ENCODE assay signal across 12 cellular contexts in genomic region chr6:145247677-145248419, GRCh38.
DNase-seq lines count a peak whose midpoint lies in the region; ATAC-seq and TF ChIP-seq lines count a peak whose summit lies in the region.
"Had no signal": no experiment of that assay in that cellular context is flagged by ENCODE, and none has a peak within 500 bp of the region (broad histone marks: within the 10 kb centered on the region; RNA-seq: fewer than 3 reads in every experiment).

No MANE protein-coding gene starts in this region.

- H3K79me2 ChIP-seq in GM23248 (ENCODE audit: insufficient read depth) (no peaks in the 10 kb centered on the region), mammary epithelial cell (ENCODE audit: insufficient read depth, low read length) (no peaks in the 10 kb centered on the region), parathyroid adenoma (no peaks in the 10 kb centered on the region)

- no peak overlapping the region for H3K4me3 ChIP-seq in GM23248
- H3K4me3 ChIP-seq in NB4 (ENCODE audit: low read depth, low read length): no peak overlapping the region
- H3K4me3 ChIP-seq in mammary epithelial cell (replicated peaks in 1 of 3; ENCODE audit: insufficient read depth in 1 of 3, low read depth in 2 of 3, low read length in 3 of 3): no peak overlapping the region
- H3K4me3 ChIP-seq in parathyroid adenoma (ENCODE audit: low read depth, low read length): no peak overlapping the region
- no peak overlapping the region for H3K4me3 ChIP-seq in ovary

- H4K20me1 ChIP-seq in GM23248 (ENCODE audit: insufficient read depth) (no peaks in the 10 kb centered on the region), mammary epithelial cell (ENCODE audit: insufficient read depth, low read length) (no peaks in the 10 kb centered on the region)

- no peaks in the 10 kb centered on the region for H3K9me2 ChIP-seq in GM23248 (ENCODE audit: insufficient read depth)

- H3K4me3 Mint-ChIP-seq in activated T-cell treated with anti-CD3 and anti-CD28 coated beads, Interleukin-2, amount 50 U/mL, for 72 hours: no peak overlapping the region
- H3K4me3 Mint-ChIP-seq: neural crest cell; stimulated activated naive CD8-positive, alpha-beta T cell treated with anti-CD3 and anti-CD28 coated beads, Interleukin-15, amount 100 ng/mL, for 72 hours had no signal

- H3K27ac ChIP-seq in GM23248: peak overlapping the region; percentile 61
- H3K27ac ChIP-seq in mammary epithelial cell (ENCODE audit: insufficient read depth, low read depth, low read length): no peak overlapping the region
- H3K27ac ChIP-seq in parathyroid adenoma: peak overlapping the region; percentile 89
- no peak overlapping the region for H3K27ac ChIP-seq in ovary

- H3K9ac ChIP-seq in GM23248 (no peak overlapping the region), mammary epithelial cell (ENCODE audit: insufficient read depth, low read length) (no peak overlapping the region), parathyroid adenoma (no peak overlapping the region)

- H3K27me3 Mint-ChIP-seq in activated T-cell treated with anti-CD3 and anti-CD28 coated beads, Interleukin-2, amount 50 U/mL, for 72 hours (ENCODE audit: low read depth): no peaks in the 10 kb centered on the region
- H3K27me3 Mint-ChIP-seq: stimulated activated naive CD8-positive, alpha-beta T cell treated with anti-CD3 and anti-CD28 coated beads, Interleukin-15, amount 100 ng/mL, for 72 hours had no signal

- no peaks in the 10 kb centered on the region for H3K4me1 Mint-ChIP-seq in activated T-cell treated with anti-CD3 and anti-CD28 coated beads, Interleukin-2, amount 50 U/mL, for 72 hours (ENCODE audit: low read depth)
- H3K4me1 Mint-ChIP-seq: stimulated activated naive CD8-positive, alpha-beta T cell treated with anti-CD3 and anti-CD28 coated beads, Interleukin-15, amount 100 ng/mL, for 72 hours had no signal

- no peak for TF ChIP-seq CTCF in NB4 (IDR thresholded peaks at IDR 0.05; ENCODE audit: low read depth, low read length)
- no peak for TF ChIP-seq CTCF in mammary epithelial cell (conservative IDR thresholded peaks at IDR 0.05 in 1 of 2, IDR thresholded peaks at IDR 0.05 in 1 of 2; ENCODE audit: extremely low read depth in 1 of 2, insufficient read depth in 1 of 2, low read depth in 1 of 2, low read length in 2 of 2)
- TF ChIP-seq CTCF in parathyroid adenoma (IDR thresholded peaks at IDR 0.05): no peak
- TF ChIP-seq CTCF in ovary (IDR thresholded peaks at IDR 0.05): no peak

- H3F3A ChIP-seq in GM23248 (ENCODE audit: insufficient read depth): peaks cover 11% of the 10 kb centered on the region; the same call in 1 of the 2 replicates

- H3K27me3 ChIP-seq in GM23248 (replicated peaks; ENCODE audit: insufficient read depth): no peaks in the 10 kb centered on the region
- peaks cover 3% of the 10 kb centered on the region for H3K27me3 ChIP-seq in mammary epithelial cell (ENCODE audit: insufficient read depth, low read length)
- H3K27me3 ChIP-seq in parathyroid adenoma (ENCODE audit: control insufficient read depth, insufficient read depth, low read length): no peaks in the 10 kb centered on the region
- H3K27me3 ChIP-seq in ovary: no peaks in the 10 kb centered on the region

- H2AFZ ChIP-seq in GM23248 (peak overlapping the region; percentile 64), mammary epithelial cell (ENCODE audit: low read depth, low read length) (no peak overlapping the region), parathyroid adenoma (peak overlapping the region; percentile 55)

- no peaks in the 10 kb centered on the region for H3K9me3 Mint-ChIP-seq in activated T-cell treated with anti-CD3 and anti-CD28 coated beads, Interleukin-2, amount 50 U/mL, for 72 hours
- H3K9me3 Mint-ChIP-seq: neural crest cell had no signal

- H3K4me2 ChIP-seq in GM23248 (ENCODE audit: unreplicated experiment) (peak overlapping the region; percentile 22), mammary epithelial cell (ENCODE audit: insufficient read depth, low read depth, low read length) (no peak overlapping the region), parathyroid adenoma (ENCODE audit: low read length) (no peak overlapping the region)

- intact Hi-C loops in mammary epithelial cell (cut with micrococcal nuclease) (no loop called here), ovary (cut with DNase I) (no loop called here)

- dilution Hi-C loops in mammary epithelial cell (cut with HindIII; ENCODE audit: low sequenced_read_pairs): no loop called here

- no TSS peak for BruUV-seq in mammary epithelial cell (replicated peaks; lab: Mats Ljungman, UMichigan)

- no peaks in the 10 kb centered on the region for H3K9me3 ChIP-seq in GM23248 (ENCODE audit: low read depth)
- no peaks in the 10 kb centered on the region for H3K9me3 ChIP-seq in mammary epithelial cell (replicated peaks; ENCODE audit: insufficient read depth, low read length)
- peaks cover 4% of the 10 kb centered on the region for H3K9me3 ChIP-seq in parathyroid adenoma (ENCODE audit: control insufficient read depth, low read length)
- H3K9me3 ChIP-seq in ovary: no peaks in the 10 kb centered on the region

- TF ChIP-seq POLR2A in NB4 (IDR thresholded peaks at IDR 0.05; ENCODE audit: extremely low read depth, insufficient read length) (no peak), ovary (IDR thresholded peaks at IDR 0.05) (no peak)

- DNase-seq in GM23248 (peak; percentile 91), NB4 (ENCODE audit: low read depth) (peak; percentile 45), mammary epithelial cell (peak; percentile 83), ovary (no peak)
- DNase-seq in activated T-cell treated with anti-CD3 and anti-CD28 coated beads, Interleukin-2, amount 50 U/mL, for 72 hours: no peak
- DNase-seq: kidney; NCI-H2081; stimulated activated naive CD8-positive, alpha-beta T cell treated with anti-CD3 and anti-CD28 coated beads, Interleukin-15, amount 100 ng/mL, for 72 hours; SW 1271 had no signal

- no peak overlapping the region for H3K27ac Mint-ChIP-seq in activated T-cell treated with anti-CD3 and anti-CD28 coated beads, Interleukin-2, amount 50 U/mL, for 72 hours
- H3K27ac Mint-ChIP-seq: stimulated activated naive CD8-positive, alpha-beta T cell treated with anti-CD3 and anti-CD28 coated beads, Interleukin-15, amount 100 ng/mL, for 72 hours had no signal

- TF ChIP-seq EP300 in ovary (IDR thresholded peaks at IDR 0.05): no peak

- no peaks in the 10 kb centered on the region for H3K36me3 Mint-ChIP-seq in activated T-cell treated with anti-CD3 and anti-CD28 coated beads, Interleukin-2, amount 50 U/mL, for 72 hours (ENCODE audit: insufficient read depth in 2 of 2)

- H3K36me3 ChIP-seq in GM23248 (ENCODE audit: low read depth) (no peaks in the 10 kb centered on the region), mammary epithelial cell (ENCODE audit: insufficient read depth, low read length) (no peaks in the 10 kb centered on the region), parathyroid adenoma (ENCODE audit: control insufficient read depth, insufficient read depth, low read length) (no peaks in the 10 kb centered on the region), ovary (no peaks in the 10 kb centered on the region)

- ATAC-seq in GM21515 (IDR thresholded peaks at IDR 0.05; ENCODE audit: unreplicated experiment): no peak
- ATAC-seq in activated T-cell treated with anti-CD3 and anti-CD28 coated beads, Interleukin-2, amount 50 U/mL, for 72 hours (replicated peaks in 1 of 2): no peak
- ATAC-seq: stimulated activated naive CD8-positive, alpha-beta T cell treated with anti-CD3 and anti-CD28 coated beads, Interleukin-15, amount 100 ng/mL, for 72 hours had no signal

- in situ Hi-C loops in GM23248 (cut with MboI): no loop called here
- in situ Hi-C loops in mammary epithelial cell (cut with MboI; ENCODE audit: low sequenced_read_pairs in 2 of 2): no loop called here

- H3K4me1 ChIP-seq in GM23248 (ENCODE audit: insufficient read depth): peaks cover 6% of the 10 kb centered on the region
- no peaks in the 10 kb centered on the region for H3K4me1 ChIP-seq in mammary epithelial cell (ENCODE audit: insufficient read depth, low read length)
- H3K4me1 ChIP-seq in parathyroid adenoma: peaks cover 60% of the 10 kb centered on the region
- H3K4me1 ChIP-seq in ovary (ENCODE audit: insufficient read depth): no peaks in the 10 kb centered on the region

- CTCF ChIA-PET in mammary epithelial cell (lab: Charles Lee; ENCODE audit: low non-redundant PET): no interaction called here

- WGBS in GM23248 (ENCODE audit: low coverage in 1 of 2, low lambda C conversion rate in 2 of 2, missing lambda C conversion rate in 2 of 2), 2 experiments: 16 to 17% methylated on average over 6 of the region's 6 CpGs
- WGBS in mammary epithelial cell (ENCODE audit: low coverage, missing lambda C conversion rate): 32% methylated on average over 6 of the region's 6 CpGs
- WGBS in ovary, 3 donors: 61 to 82% (median 71%) methylated on average over 6 of the region's 6 CpGs

Comparison
In these comparisons a context has a peak if more than half of its experiments do, and no peak if none do; other contexts are left out.
1. DNase-seq: peak in GM23248 (single experiment), NB4 (single experiment) and mammary epithelial cell (single experiment); none in ovary (0 of 5) and activated T-cell treated with anti-CD3 and anti-CD28 coated beads, Interleukin-2, amount 50 U/mL, for 72 hours (0 of 2).
2. H3K27ac ChIP-seq: peak in GM23248 (single experiment) and parathyroid adenoma (single experiment); none in mammary epithelial cell (single experiment) and ovary (0 of 2).